In the genomic region with DNA sequence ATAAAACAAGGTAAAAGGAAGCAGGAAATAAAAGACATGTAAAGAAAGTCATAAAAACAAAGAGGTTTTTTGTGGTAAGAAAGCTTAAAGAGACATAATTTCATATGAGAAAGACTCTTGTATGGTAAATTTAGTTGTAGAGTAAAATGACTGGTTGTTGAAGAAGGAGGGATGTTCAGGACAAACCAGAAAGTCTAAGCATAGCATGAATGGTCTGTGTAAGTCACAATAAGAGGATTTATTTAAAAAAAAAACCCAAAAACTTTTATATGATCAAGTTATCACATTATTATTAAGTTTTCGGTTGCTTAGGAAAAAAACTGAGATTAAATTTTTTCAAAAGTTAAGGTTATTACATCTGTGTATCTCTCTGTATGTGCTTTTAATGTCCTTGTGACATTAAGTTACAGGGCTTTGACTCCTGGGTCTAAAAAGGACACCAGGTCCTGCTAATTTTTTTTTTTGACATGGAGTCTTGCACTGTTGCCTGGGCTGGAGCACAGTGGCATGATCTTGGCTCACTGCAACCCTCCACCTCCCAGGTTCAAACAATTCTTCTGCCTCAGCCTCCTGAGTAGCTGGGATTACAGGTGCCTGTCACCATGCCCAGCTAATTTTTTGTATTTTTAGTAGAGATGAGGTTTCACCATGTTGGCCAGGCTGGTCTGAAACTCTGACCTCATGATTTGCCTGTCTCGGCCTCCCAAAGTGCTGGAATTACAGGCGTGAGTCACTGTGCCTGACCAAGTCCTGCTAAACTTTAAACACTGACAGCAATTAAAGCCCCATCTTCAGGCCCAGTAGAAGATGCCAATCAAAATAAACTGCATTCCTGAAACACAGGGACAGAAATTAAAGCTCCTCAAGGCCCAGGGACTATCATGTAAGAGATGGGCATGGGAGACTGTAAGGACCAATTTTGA, we compare ENCODE assay signal across 24 cellular contexts. TPM values are rescaled to one million over a fixed set of nuclear protein-coding genes. Genes with fewer than 3 reads are reported as not detected.
A peak's percentile ranks its signal among the peaks of the same experiment; 100 is the strongest.
DNase-seq lines count a peak whose midpoint lies in the region; ATAC-seq, FAIRE-seq and TF ChIP-seq lines count a peak whose summit lies in the region.
"Had no signal": no experiment of that assay in that cellular context is flagged by ENCODE, and none has a peak within 500 bp of the region (broad histone marks: within the 10 kb centered on the region; RNA-seq: fewer than 3 reads in every experiment).

No MANE protein-coding gene starts in this region.

- no peaks in the 10 kb centered on the region for H3K36me3 ChIP-seq in K562 (ENCODE audit: control insufficient read depth, insufficient read depth, low read length)
- H3K36me3 ChIP-seq: WERI-Rb-1 had no signal

- H4K20me1 ChIP-seq in K562 (replicated peaks; ENCODE audit: control insufficient read depth, insufficient read depth, low read length) = no peaks in the 10 kb centered on the region

- no peak for TF ChIP-seq RAD21 in A549 (conservative IDR thresholded peaks at IDR 0.05 in 1 of 2, IDR thresholded peaks at IDR 0.05 in 1 of 2)
- no peak for TF ChIP-seq RAD21 in K562 (CRISPR knock-in tag; conservative IDR thresholded peaks at IDR 0.05 in 1 of 2, IDR thresholded peaks at IDR 0.05 in 1 of 2)

- TF ChIP-seq CTCF in A549 (IDR thresholded peaks at IDR 0.05) (no peak), HFFc6 (IDR thresholded peaks at IDR 0.05) (no peak), K562 (IDR thresholded peaks at IDR 0.05 in 2 of 3, conservative IDR thresholded peaks at IDR 0.05 in 1 of 3; ENCODE audit: insufficient read depth in 2 of 3, low read depth in 1 of 3, low read length in 3 of 3) (no peak)

- H3K9me3 Mint-ChIP-seq in HFFc6 = peaks cover 23% of the 10 kb centered on the region
- H3K9me3 Mint-ChIP-seq: effector memory CD8-positive, alpha-beta T cell; natural killer cell treated with Interleukin-12 subunit alpha and Interleukin-12 subunit beta and Interleukin-15 and Interleukin-18, amount 100 ng/mL, for 72 hours had no signal

- H3K9me3 ChIP-seq in A549 (peaks cover 6% of the 10 kb centered on the region; the same call in 1 of the 3 replicates), K562 (replicated peaks; ENCODE audit: control insufficient read depth, insufficient read depth, low read depth, low read length) (no peaks in the 10 kb centered on the region)
- H3K9me3 ChIP-seq: stomach had no signal

- in situ Hi-C loops in K562 (cut with MboI) = loop anchor here (25.0 kb wide), 1 partner anchor 266 kb away; no protein-coding TSS in a partner anchor

- no peak for ATAC-seq in A549
- ATAC-seq in K562 = no peak
- peak; percentile 55 for ATAC-seq in left lobe of liver
- ATAC-seq in GM21447 (IDR thresholded peaks at IDR 0.05; ENCODE audit: unreplicated experiment) = no peak
- ATAC-seq in GM21786 (IDR thresholded peaks at IDR 0.05; ENCODE audit: unreplicated experiment) = no peak
- ATAC-seq: effector memory CD8-positive, alpha-beta T cell; natural killer cell treated with Interleukin-12 subunit alpha and Interleukin-12 subunit beta and Interleukin-15 and Interleukin-18, amount 100 ng/mL, for 72 hours; Right ventricle myocardium inferior had no signal

- H3K4me1 ChIP-seq in A549 = no peaks in the 10 kb centered on the region
- H3K4me1 ChIP-seq in K562 (replicated peaks in 1 of 2; ENCODE audit: control insufficient read depth in 2 of 2, insufficient read depth in 2 of 2, low read length in 2 of 2) = no peaks in the 10 kb centered on the region

- no peak for FAIRE-seq in A549 (lab: Jason Lieb, UNC)
- no peak for FAIRE-seq in K562 (lab: Jason Lieb, UNC)
- FAIRE-seq: GM12891 had no signal

- BruUV-seq in K562 (replicated peaks; lab: Mats Ljungman, UMichigan) = no TSS peak

- H3K27me3 Mint-ChIP-seq in HFFc6 (ENCODE audit: insufficient read depth) = peaks cover 11% of the 10 kb centered on the region
- H3K27me3 Mint-ChIP-seq: effector memory CD8-positive, alpha-beta T cell; natural killer cell treated with Interleukin-12 subunit alpha and Interleukin-12 subunit beta and Interleukin-15 and Interleukin-18, amount 100 ng/mL, for 72 hours had no signal

- no peak overlapping the region for H3K4me3 ChIP-seq in A549
- H3K4me3 ChIP-seq in K562 = no peak overlapping the region
- H3K4me3 ChIP-seq: stomach had no signal

- peaks cover 0 to 3% of the 10 kb centered on the region in 2 experiments; a peak in 2 of 5 replicates for H3K27me3 ChIP-seq in K562 (ENCODE audit: control insufficient read depth in 2 of 2, insufficient read depth in 2 of 2, low read length in 2 of 2)
- H3K27me3 ChIP-seq: stomach had no signal

- DNase-seq in A549 (ENCODE audit: low read depth in 1 of 2, low spot score in 1 of 2) = no peak
- peak; percentile 36 for DNase-seq in HFFc6
- DNase-seq in K562 (ENCODE audit: extremely low read depth in 1 of 4, low spot score in 3 of 4) = no peak
- DNase-seq in left lobe of liver (ENCODE audit: low spot score) = no peak
- no peak for DNase-seq in NCI-H2107 (lab: John Stamatoyannopoulos, UW)
- DNase-seq in effector CD8-positive, alpha-beta T cell (lab: John Stamatoyannopoulos, UW) = no peak
- DNase-seq: anterior cingulate cortex; DMS 273 treated with DMSO at 0.1 percent for 48 hours; effector memory CD8-positive, alpha-beta T cell; hypothalamus; kidney; NCI-H526; small intestine; stimulated activated CD4-positive, alpha-beta T cell treated with anti-CD3 and anti-CD28 coated beads, Interleukin-2, amount 100 ng/mL, for 48 hours; stomach; T-helper 1 cell; WERI-Rb-1 had no signal

- H3K27ac Mint-ChIP-seq in HFFc6 = no peak overlapping the region
- H3K27ac Mint-ChIP-seq: effector memory CD8-positive, alpha-beta T cell; natural killer cell treated with Interleukin-12 subunit alpha and Interleukin-12 subunit beta and Interleukin-15 and Interleukin-18, amount 100 ng/mL, for 72 hours had no signal

- no peak overlapping the region for H3K9ac ChIP-seq in K562 (ENCODE audit: insufficient read depth in 1 of 2, low read depth in 2 of 2, low read length in 2 of 2)
- H3K9ac ChIP-seq: KMS-11 had no signal

- CTCF ChIA-PET in A549 (lab: Yijun Ruan, JAX) = no interaction called here
- CTCF ChIA-PET in K562 (lab: Yijun Ruan, JAX; ENCODE audit: low intra/inter-chr PET ratio) = no interaction called here

- no peak for TF ChIP-seq EP300 in A549 (IDR thresholded peaks at IDR 0.05)
- TF ChIP-seq EP300 in K562 (IDR thresholded peaks at IDR 0.05; ENCODE audit: low read length) = no peak

- no peaks in the 10 kb centered on the region for H3K4me1 Mint-ChIP-seq in HFFc6 (ENCODE audit: low read depth)

- no peaks in the 10 kb centered on the region; the same call in 1 of the 2 replicates for H3K36me3 Mint-ChIP-seq in HFFc6 (ENCODE audit: low read depth)
- H3K36me3 Mint-ChIP-seq: natural killer cell treated with Interleukin-12 subunit alpha and Interleukin-12 subunit beta and Interleukin-15 and Interleukin-18, amount 100 ng/mL, for 72 hours had no signal

- no peak for TF ChIP-seq POLR2A in A549 (IDR thresholded peaks at IDR 0.05; ENCODE audit: low read length)
- TF ChIP-seq POLR2A in K562 (conservative IDR thresholded peaks at IDR 0.05) = no peak

- WGBS in A549 (ENCODE audit: missing lambda C conversion rate) = 61% methylated on average over 3 of the region's 3 CpGs
- WGBS in K562 (ENCODE audit: insufficient coverage, low coverage, missing lambda C conversion rate) = 18% methylated on average over 3 of the region's 3 CpGs

- intact Hi-C loops in K562 (cut with micrococcal nuclease) = no loop called here

- no peak overlapping the region for H3K4me3 Mint-ChIP-seq in HFFc6
- H3K4me3 Mint-ChIP-seq: effector memory CD8-positive, alpha-beta T cell; natural killer cell treated with Interleukin-12 subunit alpha and Interleukin-12 subunit beta and Interleukin-15 and Interleukin-18, amount 100 ng/mL, for 72 hours had no signal

- POLR2A ChIA-PET in A549 (lab: Yijun Ruan, JAX) (no interaction called here), K562 (lab: Yijun Ruan, JAX) (no interaction called here)

- no peak overlapping the region for H3K4me2 ChIP-seq in A549
- no peak overlapping the region for H3K4me2 ChIP-seq in K562 (ENCODE audit: insufficient read depth, low read length)
- H3K4me2 ChIP-seq: KMS-11 had no signal

- H3K79me2 ChIP-seq in K562 (ENCODE audit: control insufficient read depth, insufficient read depth, low read length) = no peaks in the 10 kb centered on the region

- H3K27ac ChIP-seq in A549 (no peak overlapping the region), K562 (ENCODE audit: extremely low read depth, low read depth, low read length) (no peak overlapping the region)
- H3K27ac ChIP-seq: C4-2B, KMS-11, WERI-Rb-1 had no signal

- H2AFZ ChIP-seq in K562 (ENCODE audit: low read depth, low read length) = no peak overlapping the region

- no peaks in the 10 kb centered on the region for H3K9me1 ChIP-seq in K562 (ENCODE audit: control insufficient read depth, insufficient read depth, low read length)

RNA-seq across cellular contexts. Expression of gene OXER1, which starts 14.2 kb away (rescaled TPM):
- polyA plus RNA-seq in A549 (2011; rRNA removed) = not detected in 2 replicates
- polyA plus RNA-seq in A549 (2012; cell fraction: cytosol; rRNA removed) = not detected in 2 replicates
- polyA plus RNA-seq in A549 (2012; cell fraction: nucleus; rRNA removed) = 0.02 and 0.11 TPM in 2 replicates
- not detected in 3 replicates for polyA plus RNA-seq in A549 (2017; fragmentation: RNase III; extraction: RNeasy Plus Mini Kit Qiagen cat#74134 plus additional on column Dnase treatment)
- polyA minus RNA-seq in A549 (2011; rRNA and poly(A)+ RNA removed) = not detected in 2 replicates
- total RNA-seq in HFFc6 (2021; fragmentation: NEBNext Ultra II Directional; extraction: Animal tissue kit (Norgen Biotek cat#: 25700)) = not detected
- not detected in 2 replicates for total RNA-seq in K562 (2011; cell fraction: chromatin; rRNA removed; ENCODE audit: low replicate concordance)
- total RNA-seq in K562 (2011; cell fraction: nucleolus; rRNA removed) = not detected in 2 replicates
- total RNA-seq in K562 (2011; cell fraction: nucleoplasm; rRNA removed) = not detected in 2 replicates
- total RNA-seq in K562 (2014; rRNA removed) = not detected in 2 replicates
- total RNA-seq in K562 (2014; rRNA removed; fragmentation: Illumina TruSeq; extraction: Trizol) = not detected in 2 replicates
- not detected in 2 replicates for total RNA-seq in K562 (2015; rRNA removed; fragmentation: Illumina TruSeq; extraction: Trizol)
- total RNA-seq in K562 (2021) = not detected in 2 replicates
- not detected in 2 replicates for polyA plus RNA-seq in K562 (2011; rRNA removed)
- polyA plus RNA-seq in K562 (2011; cell fraction: cytosol; rRNA removed) = not detected in 2 replicates
- polyA plus RNA-seq in K562 (2011; cell fraction: nucleus; rRNA removed) = not detected in 2 replicates
- polyA plus RNA-seq in K562 (2012) = not detected in 2 replicates
- not detected in 2 replicates for polyA plus RNA-seq in K562 (2014; fragmentation: Illumina TruSeq; extraction: Trizol)
- not detected for polyA plus RNA-seq in K562 (2014; fragmentation: Nextera tagmentation; extraction: Ambion mirVana)
- not detected in 2 replicates for polyA plus RNA-seq in K562 (2014; rRNA removed)
- polyA minus RNA-seq in K562 (2011; rRNA and poly(A)+ RNA removed) = not detected in 2 replicates
- polyA minus RNA-seq in K562 (2011; cell fraction: cytosol; rRNA and poly(A)+ RNA removed) = not detected in 2 replicates
- polyA minus RNA-seq in K562 (2011; cell fraction: nucleus; rRNA and poly(A)+ RNA removed) = not detected in 2 replicates
- 29.7 TPM for total RNA-seq in left lobe of liver
- total RNA-seq: natural killer cell treated with Interleukin-12 subunit alpha and Interleukin-12 subunit beta and Interleukin-15 and Interleukin-18, amount 100 ng/mL, for 72 hours had no signal

RNA-seq across cellular contexts. Expression of gene HAAO, which starts 14.2 kb away (rescaled TPM):
- polyA plus RNA-seq in A549 (2011; rRNA removed) (not detected in 2 replicates), A549 (2017; fragmentation: RNase III; extraction: RNeasy Plus Mini Kit Qiagen cat#74134 plus additional on column Dnase treatment) (not detected in 3 replicates), K562 (2011; rRNA removed) (not detected in 2 replicates), K562 (2014; fragmentation: Illumina TruSeq; extraction: Trizol) (not detected in 2 replicates), K562 (2014; fragmentation: Nextera tagmentation; extraction: Ambion mirVana) (not detected), K562 (2014; rRNA removed) (not detected in 2 replicates)
- polyA plus RNA-seq in A549 (2012; cell fraction: cytosol; rRNA removed) = 0.03 TPM in 1 of 2 replicates, not detected in the other
- 0.12 TPM in 1 of 2 replicates, not detected in the other for polyA plus RNA-seq in A549 (2012; cell fraction: nucleus; rRNA removed)
- polyA minus RNA-seq in A549 (2011; rRNA and poly(A)+ RNA removed) = 0.29 TPM in 1 of 2 replicates, not detected in the other
- under 1 TPM in 4 of 6 experiments, not detected in 2; 0.30 to 0.58 (median 0.47) TPM for total RNA-seq in HFFc6 (2021; fragmentation: NEBNext Ultra II Directional; extraction: Animal tissue kit (Norgen Biotek cat#: 25700))
- not detected in 2 replicates for total RNA-seq in K562 (2011; cell fraction: chromatin; rRNA removed; ENCODE audit: low replicate concordance)
- total RNA-seq in K562 (2011; cell fraction: nucleolus; rRNA removed) = not detected in 2 replicates
- total RNA-seq in K562 (2011; cell fraction: nucleoplasm; rRNA removed) = not detected in 2 replicates
- total RNA-seq in K562 (2014; rRNA removed) (not detected in 2 replicates), K562 (2014; rRNA removed; fragmentation: Illumina TruSeq; extraction: Trizol) (not detected in 2 replicates), K562 (2015; rRNA removed; fragmentation: Illumina TruSeq; extraction: Trizol) (not detected in 2 replicates), K562 (2021) (not detected in 2 replicates), left lobe of liver (188 TPM)
- polyA plus RNA-seq in K562 (2011; cell fraction: cytosol; rRNA removed) = not detected in 2 replicates
- not detected in 2 replicates for polyA plus RNA-seq in K562 (2011; cell fraction: nucleus; rRNA removed)
- not detected in 2 replicates for polyA plus RNA-seq in K562 (2012)
- not detected in 2 replicates for polyA minus RNA-seq in K562 (2011; rRNA and poly(A)+ RNA removed)
- not detected in 2 replicates for polyA minus RNA-seq in K562 (2011; cell fraction: cytosol; rRNA and poly(A)+ RNA removed)
- not detected in 2 replicates for polyA minus RNA-seq in K562 (2011; cell fraction: nucleus; rRNA and poly(A)+ RNA removed)
- total RNA-seq: natural killer cell treated with Interleukin-12 subunit alpha and Interleukin-12 subunit beta and Interleukin-15 and Interleukin-18, amount 100 ng/mL, for 72 hours had no signal

Comparison
In these comparisons a context has a peak if more than half of its experiments do, and no peak if none do; other contexts are left out.
1. RNA of gene OXER1, which starts 14.2 kb away (total RNA-seq): 29.7 TPM in left lobe of liver (single experiment); not detected in HFFc6 and not detected in K562; every median in the first group is over 10 times any median in the second.
2. RNA of gene HAAO, which starts 14.2 kb away (total RNA-seq): 188 TPM in left lobe of liver (single experiment); 0.30 to 0.58 TPM in HFFc6 and not detected in K562; every median in the first group is over 100 times any median in the second.
3. Of the 35 proteins assayed by ChIP-seq in both K562 and A549: peak only in K562: none; only in A549: none; in both: ZFP36; in neither: 34.